11 cellular contexts compared by ENCODE assay signal in the genomic region with DNA sequence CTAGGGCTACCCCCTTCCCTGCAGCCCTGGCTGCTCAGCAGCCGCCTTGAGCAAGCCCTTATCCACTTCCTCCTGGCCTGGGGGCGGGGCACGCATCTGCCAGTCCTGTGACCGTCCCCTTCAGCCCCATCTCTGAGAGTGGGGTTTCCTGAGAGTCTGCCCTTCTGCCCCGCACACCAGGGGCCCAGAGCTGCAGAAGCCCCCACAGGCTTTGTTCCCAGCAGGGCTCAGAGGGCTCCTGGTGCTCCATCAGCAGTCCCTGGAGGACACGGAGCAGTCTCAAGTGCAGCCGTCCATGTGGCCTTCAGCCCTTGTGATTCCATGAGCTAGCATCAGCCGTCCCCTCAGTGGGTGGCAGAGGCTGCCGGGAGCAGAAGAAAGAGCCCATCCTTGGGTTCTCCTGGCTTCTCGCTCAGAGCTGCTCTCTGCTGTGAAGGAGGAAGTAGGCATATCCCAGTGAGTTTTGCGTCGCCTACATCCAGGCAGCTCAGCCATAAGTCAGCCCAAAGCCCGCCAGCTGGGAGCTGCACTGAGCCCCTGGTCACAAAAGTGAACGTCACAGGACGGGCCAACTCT. TPM values are rescaled to one million over a fixed set of nuclear protein-coding genes. Genes with fewer than 3 reads are reported as not detected.
DNase-seq lines count a peak whose midpoint lies in the region; ATAC-seq and TF ChIP-seq lines count a peak whose summit lies in the region.
"Had no signal": no experiment of that assay in that cellular context is flagged by ENCODE, and none has a peak within 500 bp of the region (broad histone marks: within the 10 kb centered on the region; RNA-seq: fewer than 3 reads in every experiment).

No MANE protein-coding gene starts in this region.

- H3K27ac ChIP-seq in Peyer's patch: peak overlapping the region in 3 of 4 donors; percentile 49 to 79 (median 76)
- H3K27ac ChIP-seq in skin epidermis: peak overlapping the region in 15 of 21 experiments; percentile 10 to 76 (median 39)

- H3K9me3 ChIP-seq in Peyer's patch: no peaks in the 10 kb centered on the region

- TF ChIP-seq CTCF in Peyer's patch (IDR thresholded peaks at IDR 0.05): no peak

- DNase-seq in Peyer's patch (peak in 2 of 3 donors; percentile 85 to 87), cardiac septum (ENCODE audit: low spot score) (peak; percentile 92), GM19240 (ENCODE audit: insufficient read length, low spot score) (no peak), NCI-H128 (lab: John Stamatoyannopoulos, UW; ENCODE audit: unreplicated experiment) (no peak), NCI-H1436 treated with DMSO at 0.1 percent for 48 hours (lab: John Stamatoyannopoulos, UW) (no peak)
- DNase-seq: activated CD4-positive, alpha-beta memory T cell treated with anti-CD3 and anti-CD28 coated beads, Interleukin-2, amount 10 ng/mL, durations not matched to agents 7 days and 5 days; central memory CD4-positive, alpha-beta T cell; NCI-H82 had no signal

- ATAC-seq in GM18861 (IDR thresholded peaks at IDR 0.05; ENCODE audit: unreplicated experiment) (peak; percentile 49), HG02852 (IDR thresholded peaks at IDR 0.05; ENCODE audit: unreplicated experiment) (no peak)

- intact Hi-C loops in cardiac septum (cut with DNase I): no loop called here

- H3K36me3 ChIP-seq in Peyer's patch: no peaks in the 10 kb centered on the region

- H3K4me1 ChIP-seq in Peyer's patch: peaks cover 0 to 43% (median 18%) of the 10 kb centered on the region in 4 donors

- H3K4me3 ChIP-seq in Peyer's patch (no peak overlapping the region), skin epidermis (no peak overlapping the region)

- no peak for TF ChIP-seq POLR2A in Peyer's patch (IDR thresholded peaks at IDR 0.05)

- H3K27me3 ChIP-seq in Peyer's patch: no peaks in the 10 kb centered on the region

RNA-seq across cellular contexts. Expression of gene MYO9B, which starts 16.3 kb away (rescaled TPM):
- total RNA-seq in Peyer's patch (100 to 1,000 TPM in 3 of 4 donors, 10 to 100 TPM in 1; 65.3 to 578 (median 143) TPM), cardiac septum (35.6 TPM)

RNA-seq across cellular contexts. Expression of gene HAUS8, which starts 16.6 kb away (rescaled TPM):
- 10 to 100 TPM in 2 of 4 donors, 1 to 10 TPM in 2; 9.7 to 29.7 (median 10.1) TPM for total RNA-seq in Peyer's patch
- total RNA-seq in cardiac septum: 2.6 TPM

Comparison
In these comparisons a context has a peak if more than half of its experiments do, and no peak if none do; other contexts are left out.
1. DNase-seq: peak in Peyer's patch (2 of 3) and cardiac septum (single experiment); none in GM19240 (single experiment), NCI-H128 (single experiment) and NCI-H1436 treated with DMSO at 0.1 percent for 48 hours (single experiment).